In genomic region chr7:44766416-44766801, GRCh38 we compare ENCODE assay signal across 20 cellular contexts. TPM values are rescaled to one million over a fixed set of nuclear protein-coding genes. Genes with fewer than 3 reads are reported as not detected.
A peak's percentile ranks its signal among the peaks of the same experiment; 100 is the strongest.
DNase-seq lines count a peak whose midpoint lies in the region; ATAC-seq, FAIRE-seq and TF ChIP-seq lines count a peak whose summit lies in the region.
"Had no signal": no experiment of that assay in that cellular context is flagged by ENCODE, and none has a peak within 500 bp of the region (broad histone marks: within the 10 kb centered on the region; RNA-seq: fewer than 3 reads in every experiment).

No MANE protein-coding gene starts in this region.

- FAIRE-seq in K562 (lab: Jason Lieb, UNC), result no peak
- FAIRE-seq: GM12892 had no signal

- CTCF ChIA-PET in Caco-2 (lab: Charles Lee) (no interaction called here), K562 (lab: Yijun Ruan, JAX; ENCODE audit: low intra/inter-chr PET ratio) (no interaction called here)

- H3K79me2 ChIP-seq in K562 (ENCODE audit: control insufficient read depth, insufficient read depth, low read length), result peaks cover 3% of the 10 kb centered on the region; the same call in 2 of the 3 replicates

- H3K36me3 ChIP-seq in Caco-2 (ENCODE audit: control insufficient read depth, insufficient read depth, low read length), result no peaks in the 10 kb centered on the region; the same call in none of the 2 replicates
- H3K36me3 ChIP-seq in K562 (ENCODE audit: control insufficient read depth, insufficient read depth, low read length), result peaks cover 60% of the 10 kb centered on the region; the same call in 2 of the 3 replicates

- TF ChIP-seq CTCF in Caco-2 (IDR thresholded peaks at IDR 0.05; ENCODE audit: insufficient read depth in 1 of 2, low read depth in 1 of 2, low read length in 1 of 2, severe bottlenecking in 1 of 2, unreplicated experiment in 1 of 2) (no peak), K562 (IDR thresholded peaks at IDR 0.05 in 2 of 3, conservative IDR thresholded peaks at IDR 0.05 in 1 of 3; ENCODE audit: insufficient read depth in 2 of 3, low read depth in 1 of 3, low read length in 3 of 3) (no peak), glutamatergic neuron (IDR thresholded peaks at IDR 0.05; ENCODE audit: partially characterized antibody, unreplicated experiment) (no peak)

- ATAC-seq in K562 (no peak), GM18868 (IDR thresholded peaks at IDR 0.05; ENCODE audit: unreplicated experiment) (no peak)
- ATAC-seq in stimulated activated naive B cell treated with anti-CD40 and anti-IgM and Interleukin-4, amounts not matched to agents 10 μg/mL and 1 μg/mL and 100 μg/mL, for 72 hours (replicated peaks), result no peak
- ATAC-seq: Panc1 had no signal

- no peak for TF ChIP-seq RAD21 in K562 (CRISPR knock-in tag; conservative IDR thresholded peaks at IDR 0.05 in 1 of 2, IDR thresholded peaks at IDR 0.05 in 1 of 2)

- H3K4me3 Mint-ChIP-seq in Caco-2 (ENCODE audit: unreplicated experiment) (no peak overlapping the region), glutamatergic neuron (ENCODE audit: unreplicated experiment) (no peak overlapping the region)
- H3K4me3 Mint-ChIP-seq in stimulated activated naive B cell treated with anti-CD40 and anti-IgM and Interleukin-4, amounts not matched to agents 10 μg/mL and 1 μg/mL and 100 μg/mL, for 72 hours, result no peak overlapping the region
- H3K4me3 Mint-ChIP-seq: CD8-positive, alpha-beta memory T cell had no signal

- BruUV-seq in Caco-2 (replicated peaks; lab: Mats Ljungman, UMichigan) (no TSS peak), K562 (replicated peaks; lab: Mats Ljungman, UMichigan) (no TSS peak)

- TF ChIP-seq POLR2A in K562 (conservative IDR thresholded peaks at IDR 0.05), result no peak

- WGBS in K562 (ENCODE audit: insufficient coverage, low coverage, missing lambda C conversion rate), result 86% methylated on average over 11 of the region's 11 CpGs

- peaks cover 5% of the 10 kb centered on the region for H3K9me1 ChIP-seq in K562 (ENCODE audit: control insufficient read depth, insufficient read depth, low read length)

- no peak overlapping the region for H3K4me3 ChIP-seq in Caco-2 (ENCODE audit: low read depth, low read length)
- no peak overlapping the region for H3K4me3 ChIP-seq in K562
- H3K4me3 ChIP-seq: BLaER1 treated with 17β-estradiol and CSF1 and Interleukin-3, amounts not matched to agents 10 nM and 100 nM; MG63; SJSA1 had no signal

- peak overlapping the region; percentile 25 for H3K27ac Mint-ChIP-seq in Caco-2 (ENCODE audit: unreplicated experiment)
- H3K27ac Mint-ChIP-seq in glutamatergic neuron (ENCODE audit: unreplicated experiment), result peak overlapping the region; percentile 52
- peak overlapping the region; percentile 91 for H3K27ac Mint-ChIP-seq in stimulated activated naive B cell treated with anti-CD40 and anti-IgM and Interleukin-4, amounts not matched to agents 10 μg/mL and 1 μg/mL and 100 μg/mL, for 72 hours

- H3K4me1 ChIP-seq in Caco-2, result peaks cover 21% of the 10 kb centered on the region
- H3K4me1 ChIP-seq in K562 (replicated peaks in 1 of 2; ENCODE audit: control insufficient read depth in 2 of 2, insufficient read depth in 2 of 2, low read length in 2 of 2), result peaks cover 24 to 50% of the 10 kb centered on the region in 2 experiments

- H3K27me3 ChIP-seq in Caco-2 (replicated peaks; ENCODE audit: control insufficient read depth, insufficient read depth, low read length), result no peaks in the 10 kb centered on the region
- no peaks in the 10 kb centered on the region for H3K27me3 ChIP-seq in K562 (ENCODE audit: control insufficient read depth in 2 of 2, insufficient read depth in 2 of 2, low read length in 2 of 2)
- H3K27me3 ChIP-seq: BLaER1 treated with 17β-estradiol and CSF1 and Interleukin-3, amounts not matched to agents 10 nM and 100 nM; MG63; SJSA1 had no signal

- no peaks in the 10 kb centered on the region for H3K27me3 Mint-ChIP-seq in Caco-2 (ENCODE audit: insufficient read depth, unreplicated experiment)
- peaks cover 24% of the 10 kb centered on the region for H3K27me3 Mint-ChIP-seq in glutamatergic neuron (ENCODE audit: unreplicated experiment)
- H3K27me3 Mint-ChIP-seq in stimulated activated naive B cell treated with anti-CD40 and anti-IgM and Interleukin-4, amounts not matched to agents 10 μg/mL and 1 μg/mL and 100 μg/mL, for 72 hours, result no peaks in the 10 kb centered on the region
- H3K27me3 Mint-ChIP-seq: CD8-positive, alpha-beta memory T cell had no signal

- H3K9ac ChIP-seq in K562 (ENCODE audit: insufficient read depth in 1 of 2, low read depth in 2 of 2, low read length in 2 of 2), result no peak overlapping the region

- H3K36me3 Mint-ChIP-seq in Caco-2 (ENCODE audit: insufficient read depth, unreplicated experiment), result peaks cover 55% of the 10 kb centered on the region
- peaks cover 9% of the 10 kb centered on the region for H3K36me3 Mint-ChIP-seq in glutamatergic neuron (ENCODE audit: unreplicated experiment)
- peaks cover 62 to 72% of the 10 kb centered on the region in 2 donors for H3K36me3 Mint-ChIP-seq in stimulated activated naive B cell treated with anti-CD40 and anti-IgM and Interleukin-4, amounts not matched to agents 10 μg/mL and 1 μg/mL and 100 μg/mL, for 72 hours

- no peak overlapping the region for H3K27ac ChIP-seq in K562 (ENCODE audit: extremely low read depth, low read depth, low read length)
- H3K27ac ChIP-seq: BLaER1 treated with 17β-estradiol and CSF1 and Interleukin-3, amounts not matched to agents 10 nM and 100 nM; HL-60; SJSA1 had no signal

- H3K9me3 ChIP-seq in Caco-2 (no peaks in the 10 kb centered on the region), K562 (replicated peaks; ENCODE audit: control insufficient read depth, insufficient read depth, low read depth, low read length) (no peaks in the 10 kb centered on the region)
- H3K9me3 ChIP-seq: BLaER1 treated with 17β-estradiol and CSF1 and Interleukin-3, amounts not matched to agents 10 nM and 100 nM; MG63; SJSA1 had no signal

- no peak for TF ChIP-seq EP300 in K562 (IDR thresholded peaks at IDR 0.05; ENCODE audit: low read length)

- H3K4me1 Mint-ChIP-seq in Caco-2 (ENCODE audit: low read depth, unreplicated experiment), result peaks cover 16% of the 10 kb centered on the region
- peaks cover 42% of the 10 kb centered on the region for H3K4me1 Mint-ChIP-seq in glutamatergic neuron (ENCODE audit: low read depth, unreplicated experiment)
- H3K4me1 Mint-ChIP-seq in stimulated activated naive B cell treated with anti-CD40 and anti-IgM and Interleukin-4, amounts not matched to agents 10 μg/mL and 1 μg/mL and 100 μg/mL, for 72 hours, result peaks cover 50 to 53% of the 10 kb centered on the region in 2 donors

- H3K9me3 Mint-ChIP-seq in Caco-2 (ENCODE audit: unreplicated experiment), result no peaks in the 10 kb centered on the region
- H3K9me3 Mint-ChIP-seq in glutamatergic neuron (ENCODE audit: unreplicated experiment), result peaks cover 37% of the 10 kb centered on the region
- peaks cover 0 to 3% of the 10 kb centered on the region in 2 donors for H3K9me3 Mint-ChIP-seq in stimulated activated naive B cell treated with anti-CD40 and anti-IgM and Interleukin-4, amounts not matched to agents 10 μg/mL and 1 μg/mL and 100 μg/mL, for 72 hours
- H3K9me3 Mint-ChIP-seq: CD8-positive, alpha-beta memory T cell had no signal

- no peaks in the 10 kb centered on the region for H4K20me1 ChIP-seq in K562 (replicated peaks; ENCODE audit: control insufficient read depth, insufficient read depth, low read length)

- intact Hi-C loops in Caco-2 (cut with micrococcal nuclease; ENCODE audit: unreplicated experiment) (loop anchor here (5.0 kb wide), 1 partner anchor 81 kb away; the partner anchor contains the start of gene H2AZ2), K562 (cut with micrococcal nuclease) (no loop called here), cardiac septum (cut with DNase I) (loop anchor here (5.0 kb wide), 2 partner anchors 81 to 184 kb away; partner anchors contain the start of genes H2AZ2 and TMED4)

- POLR2A ChIA-PET in Caco-2 (lab: Charles Lee), result no interaction called here
- POLR2A ChIA-PET in K562 (lab: Yijun Ruan, JAX), result interaction anchor here (0.6 to 1.0 kb wide), 3 partner anchors 17 to 58 kb away, joined by 3 to 6 read pairs (median 3); no protein-coding TSS in a partner anchor

- H3K4me2 ChIP-seq in K562 (ENCODE audit: insufficient read depth, low read length), result no peak overlapping the region

- H2AFZ ChIP-seq in K562 (ENCODE audit: low read depth, low read length), result no peak overlapping the region

- in situ Hi-C loops in K562 (cut with MboI), result no loop called here

- DNase-seq in Caco-2 (no peak), K562 (ENCODE audit: extremely low read depth in 1 of 4, low spot score in 3 of 4) (no peak), glutamatergic neuron (no peak), LoVo (ENCODE audit: low spot score) (no peak), cardiac septum (ENCODE audit: low spot score) (no peak)
- DNase-seq in stimulated activated naive B cell treated with anti-CD40 and anti-IgM and Interleukin-4, amounts not matched to agents 10 μg/mL and 1 μg/mL and 100 μg/mL, for 72 hours, result no peak
- DNase-seq: CD8-positive, alpha-beta memory T cell; DMS79; Karpas-422; MG63; NCI-H1048; NCI-H1436; NCI-H1930; NCI-H526 treated with DMSO at 0.1 percent for 48 hours had no signal

RNA-seq across cellular contexts. Expression of gene ZMIZ2, which starts 17.8 kb away (rescaled TPM):
- total RNA-seq in Caco-2 (2022), result 69.0 and 72.1 TPM in 2 replicates
- 88.7 and 221 TPM in 2 replicates for total RNA-seq in K562 (2011; cell fraction: chromatin; rRNA removed; ENCODE audit: low replicate concordance)
- total RNA-seq in K562 (2011; cell fraction: nucleolus; rRNA removed), result 115 and 124 TPM in 2 replicates
- 100 and 113 TPM in 2 replicates for total RNA-seq in K562 (2011; cell fraction: nucleoplasm; rRNA removed)
- total RNA-seq in K562 (2014; rRNA removed), result 4.5 and 8.0 TPM in 2 replicates
- total RNA-seq in K562 (2014; rRNA removed; fragmentation: Illumina TruSeq; extraction: Trizol), result 2.6 and 4.3 TPM in 2 replicates
- total RNA-seq in K562 (2015; rRNA removed; fragmentation: Illumina TruSeq; extraction: Trizol), result 4.9 and 5.9 TPM in 2 replicates
- total RNA-seq in K562 (2021), result 34.7 and 40.3 TPM in 2 replicates
- polyA plus RNA-seq in K562 (2011; rRNA removed), result 5.2 and 12.7 TPM in 2 replicates
- polyA plus RNA-seq in K562 (2011; cell fraction: cytosol; rRNA removed), result 3.5 and 5.4 TPM in 2 replicates
- 93.5 and 148 TPM in 2 replicates for polyA plus RNA-seq in K562 (2011; cell fraction: nucleus; rRNA removed)
- 39.3 and 55.6 TPM in 2 replicates for polyA plus RNA-seq in K562 (2012)
- 15.5 and 22.3 TPM in 2 replicates for polyA plus RNA-seq in K562 (2014; fragmentation: Illumina TruSeq; extraction: Trizol)
- under 1 TPM; 0.13 to 0.18 TPM for polyA plus RNA-seq in K562 (2014; fragmentation: Nextera tagmentation; extraction: Ambion mirVana)
- 19.1 and 20.0 TPM in 2 replicates for polyA plus RNA-seq in K562 (2014; rRNA removed)
- 7.6 and 8.2 TPM in 2 replicates for polyA minus RNA-seq in K562 (2011; rRNA and poly(A)+ RNA removed)
- 9.3 and 11.0 TPM in 2 replicates for polyA minus RNA-seq in K562 (2011; cell fraction: cytosol; rRNA and poly(A)+ RNA removed)
- 36.5 and 37.0 TPM in 2 replicates for polyA minus RNA-seq in K562 (2011; cell fraction: nucleus; rRNA and poly(A)+ RNA removed)
- total RNA-seq in glutamatergic neuron (ENCODE audit: unreplicated experiment), result 291 TPM
- total RNA-seq in cardiac septum, result 62.4 TPM

RNA-seq across cellular contexts. Expression of gene PPIA, which starts 30.1 kb away (rescaled TPM):
- total RNA-seq in Caco-2 (2022), result 2,104 and 2,207 TPM in 2 replicates
- 453 and 475 TPM in 2 replicates for total RNA-seq in K562 (2011; cell fraction: chromatin; rRNA removed; ENCODE audit: low replicate concordance)
- 439 and 464 TPM in 2 replicates for total RNA-seq in K562 (2011; cell fraction: nucleolus; rRNA removed)
- total RNA-seq in K562 (2011; cell fraction: nucleoplasm; rRNA removed), result 630 and 762 TPM in 2 replicates
- total RNA-seq in K562 (2014; rRNA removed), result 2,805 and 3,364 TPM in 2 replicates
- total RNA-seq in K562 (2014; rRNA removed; fragmentation: Illumina TruSeq; extraction: Trizol), result 4,631 and 4,826 TPM in 2 replicates
- 3,943 and 3,973 TPM in 2 replicates for total RNA-seq in K562 (2015; rRNA removed; fragmentation: Illumina TruSeq; extraction: Trizol)
- total RNA-seq in K562 (2021), result 2,583 and 2,768 TPM in 2 replicates
- polyA plus RNA-seq in K562 (2011; rRNA removed), result 5,196 and 6,697 TPM in 2 replicates
- polyA plus RNA-seq in K562 (2011; cell fraction: cytosol; rRNA removed), result 4,310 and 6,172 TPM in 2 replicates
- 1,280 and 2,340 TPM in 2 replicates for polyA plus RNA-seq in K562 (2011; cell fraction: nucleus; rRNA removed)
- polyA plus RNA-seq in K562 (2012), result 2,534 and 3,220 TPM in 2 replicates
- polyA plus RNA-seq in K562 (2014; fragmentation: Illumina TruSeq; extraction: Trizol), result 7,504 and 8,032 TPM in 2 replicates
- polyA plus RNA-seq in K562 (2014; fragmentation: Nextera tagmentation; extraction: Ambion mirVana), result 1,000 to 10,000 TPM; 2,984 to 3,298 TPM
- polyA plus RNA-seq in K562 (2014; rRNA removed), result 6,267 and 7,127 TPM in 2 replicates
- polyA minus RNA-seq in K562 (2011; rRNA and poly(A)+ RNA removed), result 2,540 and 2,827 TPM in 2 replicates
- polyA minus RNA-seq in K562 (2011; cell fraction: cytosol; rRNA and poly(A)+ RNA removed), result 724 and 768 TPM in 2 replicates
- 135 and 291 TPM in 2 replicates for polyA minus RNA-seq in K562 (2011; cell fraction: nucleus; rRNA and poly(A)+ RNA removed)
- total RNA-seq in glutamatergic neuron (ENCODE audit: unreplicated experiment), result 1,460 TPM
- 436 TPM for total RNA-seq in cardiac septum

Comparison
In these comparisons a context has a peak if more than half of its experiments do, and no peak if none do; other contexts are left out.
1. H3K27ac Mint-ChIP-seq: peak in every context shown above with its lines; median percentile 91 in stimulated activated naive B cell treated with anti-CD40 and anti-IgM and Interleukin-4, amounts not matched to agents 10 μg/mL and 1 μg/mL and 100 μg/mL, for 72 hours; 52 in glutamatergic neuron; 25 in Caco-2.